ENCODE assay signal across 8 cellular contexts in the genomic region with DNA sequence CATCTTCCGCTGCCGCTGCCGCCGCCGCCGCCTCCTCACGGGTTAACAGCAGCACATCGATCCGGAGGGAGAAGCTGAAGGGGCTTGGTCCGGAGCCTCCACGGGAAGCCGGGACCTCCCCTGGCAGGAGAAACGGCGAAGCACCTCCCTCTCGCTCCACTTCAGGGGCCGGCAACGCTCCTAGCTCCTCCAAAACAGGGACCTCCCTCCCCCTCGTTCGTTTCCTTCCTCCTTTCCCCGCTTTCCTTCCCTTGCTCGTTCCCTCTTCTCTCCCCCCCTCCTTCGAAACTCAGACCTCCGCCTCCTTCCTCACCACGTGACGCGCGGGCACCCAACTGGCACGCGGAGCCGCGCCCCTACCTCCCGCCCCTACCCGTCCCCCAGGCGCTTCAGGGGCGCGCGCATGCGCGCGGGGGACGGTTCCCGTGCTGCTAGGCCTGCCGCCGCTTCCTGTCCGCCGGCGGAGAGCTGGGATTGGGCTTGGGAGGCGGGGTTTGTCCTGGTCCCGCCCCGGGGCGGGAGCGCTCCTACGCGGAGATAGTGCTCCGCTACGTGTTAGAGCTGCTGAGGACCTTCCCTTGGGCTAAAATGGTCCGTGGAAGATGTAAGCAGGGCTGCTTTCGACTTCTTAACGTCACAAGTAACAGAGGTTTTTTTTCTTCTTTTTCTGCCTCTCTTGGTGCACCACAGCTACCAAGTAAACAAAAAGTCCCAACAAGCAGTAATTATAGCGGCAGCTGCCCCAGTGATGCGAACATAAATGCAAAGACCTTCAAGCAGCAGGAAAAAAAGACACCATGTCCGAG. TPM values are rescaled to one million over a fixed set of nuclear protein-coding genes. Genes with fewer than 3 reads are reported as not detected.
DNase-seq lines count a peak whose midpoint lies in the region; ATAC-seq and TF ChIP-seq lines count a peak whose summit lies in the region.

A gene with protein sequence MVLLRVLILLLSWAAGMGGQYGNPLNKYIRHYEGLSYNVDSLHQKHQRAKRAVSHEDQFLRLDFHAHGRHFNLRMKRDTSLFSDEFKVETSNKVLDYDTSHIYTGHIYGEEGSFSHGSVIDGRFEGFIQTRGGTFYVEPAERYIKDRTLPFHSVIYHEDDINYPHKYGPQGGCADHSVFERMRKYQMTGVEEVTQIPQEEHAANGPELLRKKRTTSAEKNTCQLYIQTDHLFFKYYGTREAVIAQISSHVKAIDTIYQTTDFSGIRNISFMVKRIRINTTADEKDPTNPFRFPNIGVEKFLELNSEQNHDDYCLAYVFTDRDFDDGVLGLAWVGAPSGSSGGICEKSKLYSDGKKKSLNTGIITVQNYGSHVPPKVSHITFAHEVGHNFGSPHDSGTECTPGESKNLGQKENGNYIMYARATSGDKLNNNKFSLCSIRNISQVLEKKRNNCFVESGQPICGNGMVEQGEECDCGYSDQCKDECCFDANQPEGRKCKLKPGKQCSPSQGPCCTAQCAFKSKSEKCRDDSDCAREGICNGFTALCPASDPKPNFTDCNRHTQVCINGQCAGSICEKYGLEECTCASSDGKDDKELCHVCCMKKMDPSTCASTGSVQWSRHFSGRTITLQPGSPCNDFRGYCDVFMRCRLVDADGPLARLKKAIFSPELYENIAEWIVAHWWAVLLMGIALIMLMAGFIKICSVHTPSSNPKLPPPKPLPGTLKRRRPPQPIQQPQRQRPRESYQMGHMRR (minus strand): TSS at position 176 of the 806 bp plus-strand sequence. CDS start 173 bp downstream, at position 3.

- peak; percentile 11 for TF ChIP-seq CTCF in RWPE2 (IDR thresholded peaks at IDR 0.05; ENCODE audit: poor library complexity, severe bottlenecking)

- intact Hi-C loops in activated T-helper 2 cell treated with anti-CD3 and anti-CD28 coated beads, Interferon-gamma antibody, Interleukin-2, Interleukin-4, amounts not matched to agents 10 μg/mL and 5 μg/mL and 100 μg/mL, durations not matched to agents 14 hours and 24 hours and 36 hours (cut with micrococcal nuclease), result loop anchor here (1.0 to 5.0 kb wide), 4 partner anchors 22 to 297 kb away; a partner anchor contains a TSS

- H3K4me1 Mint-ChIP-seq in activated T-helper 2 cell treated with anti-CD3 and anti-CD28 coated beads, Interferon-gamma antibody, Interleukin-2, Interleukin-4, amounts not matched to agents 10 μg/mL and 5 μg/mL and 100 μg/mL, durations not matched to agents 14 hours and 24 hours and 36 hours (ENCODE audit: low read depth), result peaks cover 32% of the 10 kb centered on the region
- H3K4me1 Mint-ChIP-seq in natural killer cell treated with Interleukin-12 subunit alpha and Interleukin-12 subunit beta and Interleukin-15 and Interleukin-18, amount 100 ng/mL, for 72 hours (ENCODE audit: low read depth in 2 of 2), result peaks cover 26 to 36% of the 10 kb centered on the region in 2 donors

- peak within 1 kb of the TSS; percentile 99 for H3K27ac Mint-ChIP-seq in activated T-helper 2 cell treated with anti-CD3 and anti-CD28 coated beads, Interferon-gamma antibody, Interleukin-2, Interleukin-4, amounts not matched to agents 10 μg/mL and 5 μg/mL and 100 μg/mL, durations not matched to agents 14 hours and 24 hours and 36 hours
- H3K27ac Mint-ChIP-seq in natural killer cell treated with Interleukin-12 subunit alpha and Interleukin-12 subunit beta and Interleukin-15 and Interleukin-18, amount 100 ng/mL, for 72 hours, result peak within 1 kb of the TSS; percentile 83 to 97

- no peaks in the 10 kb centered on the region for H3K27me3 ChIP-seq in RWPE2 (ENCODE audit: insufficient read depth, poor library complexity, severe bottlenecking)

- peak within 1 kb of the TSS; percentile 96 for H3K4me3 Mint-ChIP-seq in activated T-helper 2 cell treated with anti-CD3 and anti-CD28 coated beads, Interferon-gamma antibody, Interleukin-2, Interleukin-4, amounts not matched to agents 10 μg/mL and 5 μg/mL and 100 μg/mL, durations not matched to agents 14 hours and 24 hours and 36 hours (ENCODE audit: low read depth)
- H3K4me3 Mint-ChIP-seq in natural killer cell treated with Interleukin-12 subunit alpha and Interleukin-12 subunit beta and Interleukin-15 and Interleukin-18, amount 100 ng/mL, for 72 hours, result peak within 1 kb of the TSS; percentile 94

- H3K9me3 ChIP-seq in RWPE2 (ENCODE audit: severe bottlenecking), result no peaks in the 10 kb centered on the region

- no peaks in the 10 kb centered on the region for H3K27me3 Mint-ChIP-seq in activated T-helper 2 cell treated with anti-CD3 and anti-CD28 coated beads, Interferon-gamma antibody, Interleukin-2, Interleukin-4, amounts not matched to agents 10 μg/mL and 5 μg/mL and 100 μg/mL, durations not matched to agents 14 hours and 24 hours and 36 hours (ENCODE audit: low read depth)
- no peaks in the 10 kb centered on the region for H3K27me3 Mint-ChIP-seq in natural killer cell treated with Interleukin-12 subunit alpha and Interleukin-12 subunit beta and Interleukin-15 and Interleukin-18, amount 100 ng/mL, for 72 hours

- peak within 1 kb of the TSS; percentile 68 for H3K4me3 ChIP-seq in RWPE2 (ENCODE audit: severe bottlenecking)

- peaks cover 26% of the 10 kb centered on the region for H3K36me3 Mint-ChIP-seq in activated T-helper 2 cell treated with anti-CD3 and anti-CD28 coated beads, Interferon-gamma antibody, Interleukin-2, Interleukin-4, amounts not matched to agents 10 μg/mL and 5 μg/mL and 100 μg/mL, durations not matched to agents 14 hours and 24 hours and 36 hours (ENCODE audit: low read depth)
- no peaks in the 10 kb centered on the region for H3K36me3 Mint-ChIP-seq in natural killer cell treated with Interleukin-12 subunit alpha and Interleukin-12 subunit beta and Interleukin-15 and Interleukin-18, amount 100 ng/mL, for 72 hours

- H3K9me3 Mint-ChIP-seq in activated T-helper 2 cell treated with anti-CD3 and anti-CD28 coated beads, Interferon-gamma antibody, Interleukin-2, Interleukin-4, amounts not matched to agents 10 μg/mL and 5 μg/mL and 100 μg/mL, durations not matched to agents 14 hours and 24 hours and 36 hours, result no peaks in the 10 kb centered on the region
- H3K9me3 Mint-ChIP-seq in natural killer cell treated with Interleukin-12 subunit alpha and Interleukin-12 subunit beta and Interleukin-15 and Interleukin-18, amount 100 ng/mL, for 72 hours, result no peaks in the 10 kb centered on the region

- peak within 1 kb of the TSS; percentile 88 for H3K27ac ChIP-seq in RWPE2 (ENCODE audit: poor library complexity, severe bottlenecking)

- peak; percentile 91 for ATAC-seq in RWPE2 (ENCODE audit: low read depth)
- ATAC-seq in natural killer cell treated with Interleukin-12 subunit alpha and Interleukin-12 subunit beta and Interleukin-15 and Interleukin-18, amount 100 ng/mL, for 72 hours, result peak; percentile 98 to 99
- peak; percentile 95 for ATAC-seq in stimulated activated naive CD8-positive, alpha-beta T cell treated with anti-CD3 and anti-CD28 coated beads, Interleukin-15, Interleukin-2, amounts not matched to agents 100 U/mL and 50 U/mL, for 24 hours

- no peaks in the 10 kb centered on the region for H3K36me3 ChIP-seq in RWPE2 (ENCODE audit: low read depth)

- H3K4me1 ChIP-seq in RWPE2 (ENCODE audit: insufficient read depth, poor library complexity, severe bottlenecking), result peaks cover 16% of the 10 kb centered on the region

- DNase-seq in Daoy (ENCODE audit: low read depth) (peak; percentile 99), GOT3 (lab: John Stamatoyannopoulos, UW) (peak; percentile 97), LoVo (ENCODE audit: low spot score) (peak; percentile 100), RWPE2 (ENCODE audit: low spot score) (peak; percentile 100), fibroblast of peridontal ligament (ENCODE audit: extremely low read depth) (peak; percentile 97)
- peak; percentile 97 for DNase-seq in activated T-helper 2 cell treated with anti-CD3 and anti-CD28 coated beads, Interferon-gamma antibody, Interleukin-2, Interleukin-4, amounts not matched to agents 10 μg/mL and 5 μg/mL and 100 μg/mL, durations not matched to agents 14 hours and 24 hours and 36 hours (ENCODE audit: low spot score)
- DNase-seq in natural killer cell treated with Interleukin-12 subunit alpha and Interleukin-12 subunit beta and Interleukin-15 and Interleukin-18, amount 100 ng/mL, for 72 hours (ENCODE audit: low spot score), result peak; percentile 99
- peak; percentile 99 for DNase-seq in stimulated activated naive CD8-positive, alpha-beta T cell treated with anti-CD3 and anti-CD28 coated beads, Interleukin-15, Interleukin-2, amounts not matched to agents 100 U/mL and 50 U/mL, for 24 hours

RNA-seq across cellular contexts. Expression of the gene that starts here (rescaled TPM):
- total RNA-seq in Daoy (2014; rRNA removed; shearing (Covaris generic)), result 54.6 and 69.8 TPM in 2 replicates
- total RNA-seq in activated T-helper 2 cell treated with anti-CD3 and anti-CD28 coated beads, Interferon-gamma antibody, Interleukin-2, Interleukin-4, amounts not matched to agents 10 μg/mL and 5 μg/mL and 100 μg/mL, durations not matched to agents 14 hours and 24 hours and 36 hours, result 136 and 141 TPM in 2 replicates
- 100 to 1,000 TPM in 1 of 2 donors, 10 to 100 TPM in 1; 89.9 to 122 TPM for total RNA-seq in natural killer cell treated with Interleukin-12 subunit alpha and Interleukin-12 subunit beta and Interleukin-15 and Interleukin-18, amount 100 ng/mL, for 72 hours

Comparison
In these comparisons a context has a peak if more than half of its experiments do, and no peak if none do; other contexts are left out.
1. Peak in every context shown above with its lines: DNase-seq, ATAC-seq, H3K4me3 ChIP-seq and H3K27ac ChIP-seq.